ENCODE assay signal across 18 cellular contexts in genomic region chr4:24405356-24405755, GRCh38.
A peak's percentile ranks its signal among the peaks of the same experiment; 100 is the strongest.
DNase-seq lines count a peak whose midpoint lies in the region; ATAC-seq and TF ChIP-seq lines count a peak whose summit lies in the region.
"Had no signal": no experiment of that assay in that cellular context is flagged by ENCODE, and none has a peak within 500 bp of the region (broad histone marks: within the 10 kb centered on the region; RNA-seq: fewer than 3 reads in every experiment).

No MANE protein-coding gene starts in this region.

- ATAC-seq in psoas muscle (peak in 1 of 4 donors; percentile 39), Right ventricle myocardium superior (ENCODE audit: poor library complexity) (no peak)
- ATAC-seq: CD8-positive, alpha-beta T cell; GM12878 had no signal

- peak; percentile 8 for DNase-seq in Ammon's horn (ENCODE audit: low spot score)
- peak; percentile 0 for DNase-seq in NCI-H1048 (lab: John Stamatoyannopoulos, UW)
- DNase-seq in head of caudate nucleus = peak in 35 of 42 donors; percentile 7 to 81 (median 49)
- no peak for DNase-seq in psoas muscle
- no peak for DNase-seq in ureter (ENCODE audit: low spot score)
- no peak for DNase-seq in stimulated activated CD8-positive, alpha-beta memory T cell treated with anti-CD3 and anti-CD28 coated beads, Interleukin-4, amount 100 ng/mL, for 48 hours
- no peak for DNase-seq in NCI-H1092 (lab: John Stamatoyannopoulos, UW)
- DNase-seq in Right ventricle myocardium superior = no peak
- DNase-seq: 8988T; ACHN; Caco-2; Calu3; CD4-positive, alpha-beta T cell; CD8-positive, alpha-beta T cell; DMS79 treated with DMSO at 0.1 percent for 48 hours had no signal

- 92 to 94% (median 92%) methylated on average over 5 of the region's 5 CpGs for WGBS in psoas muscle, 3 donors

- H3K27me3 ChIP-seq in psoas muscle (ENCODE audit: insufficient read depth in 3 of 3, low read length in 2 of 3) = no peaks in the 10 kb centered on the region
- H3K27me3 ChIP-seq: BLaER1 treated with 17β-estradiol and CSF1 and Interleukin-3, amounts not matched to agents 10 nM and 100 nM had no signal

- H3K27ac ChIP-seq in psoas muscle = peak overlapping the region; percentile 2
- H3K27ac ChIP-seq: BLaER1 treated with 17β-estradiol and CSF1 and Interleukin-3, amounts not matched to agents 10 nM and 100 nM; C4-2B had no signal

- no peak for TF ChIP-seq CTCF in psoas muscle (IDR thresholded peaks at IDR 0.05)

- H3K9me3 ChIP-seq in psoas muscle = no peaks in the 10 kb centered on the region
- H3K9me3 ChIP-seq: BLaER1 treated with 17β-estradiol and CSF1 and Interleukin-3, amounts not matched to agents 10 nM and 100 nM; Caco-2 had no signal

- H3K36me3 ChIP-seq in psoas muscle (ENCODE audit: insufficient read depth in 1 of 2, low read depth in 1 of 2) = no peaks in the 10 kb centered on the region
- H3K36me3 ChIP-seq: BLaER1 treated with 17β-estradiol and CSF1 and Interleukin-3, amounts not matched to agents 10 nM and 100 nM had no signal

- H3K4me1 ChIP-seq in psoas muscle = peaks cover 12% of the 10 kb centered on the region
- H3K4me1 ChIP-seq: BLaER1 treated with 17β-estradiol and CSF1 and Interleukin-3, amounts not matched to agents 10 nM and 100 nM; Caco-2 had no signal

- intact Hi-C loops in head of caudate nucleus (cut with DNase I) = no loop called here
- intact Hi-C loops in psoas muscle (cut with DNase I) = no loop called here
- intact Hi-C loops in Right ventricle myocardium superior (cut with DNase I) = no loop called here

- no peak overlapping the region for H3K4me3 ChIP-seq in psoas muscle
- H3K4me3 ChIP-seq: BLaER1 treated with 17β-estradiol and CSF1 and Interleukin-3, amounts not matched to agents 10 nM and 100 nM; GM12878 had no signal

Comparison
In these comparisons a context has a peak if more than half of its experiments do, and no peak if none do; other contexts are left out.
1. DNase-seq: peak in Ammon's horn (single experiment), NCI-H1048 (single experiment) and head of caudate nucleus (35 of 42); none in psoas muscle (0 of 2), ureter (single experiment), stimulated activated CD8-positive, alpha-beta memory T cell treated with anti-CD3 and anti-CD28 coated beads, Interleukin-4, amount 100 ng/mL, for 48 hours (single experiment), NCI-H1092 (single experiment) and Right ventricle myocardium superior (single experiment).